Comparison of ENCODE assay signal across 8 cellular contexts in genomic region chr4:28686618-28687017, GRCh38.
DNase-seq lines count a peak whose midpoint lies in the region; ATAC-seq and TF ChIP-seq lines count a peak whose summit lies in the region.

No MANE protein-coding gene starts in this region.

- DNase-seq in AG10803 (ENCODE audit: low read depth) (peak; percentile 4), GM20000 (ENCODE audit: low spot score) (peak; percentile 6), Panc1 (ENCODE audit: low read depth, low spot score) (peak; percentile 2), head of caudate nucleus (peak in 38 of 42 donors; percentile 5 to 76 (median 46)), type B pancreatic cell (ENCODE audit: extremely low spot score, unreplicated experiment) (peak; percentile 63), GOT3 (lab: John Stamatoyannopoulos, UW) (no peak)

- no peaks in the 10 kb centered on the region for H3K27me3 Mint-ChIP-seq in type B pancreatic cell

- H3K4me3 ChIP-seq in AG10803 (ENCODE audit: low read length) (no peak overlapping the region), Panc1 (ENCODE audit: low read depth in 2 of 2, low read length in 2 of 2) (no peak overlapping the region)

- no peak for ATAC-seq in Panc1
- ATAC-seq in HG02840 (IDR thresholded peaks at IDR 0.05; ENCODE audit: low FRiP score, unreplicated experiment) = no peak
- ATAC-seq in HG03565 (IDR thresholded peaks at IDR 0.05; ENCODE audit: unreplicated experiment) = no peak

- no peaks in the 10 kb centered on the region for H3K9me3 ChIP-seq in Panc1 (ENCODE audit: control insufficient read depth, insufficient read depth, low read depth, low read length)

- no peaks in the 10 kb centered on the region for H3K9me3 Mint-ChIP-seq in type B pancreatic cell

- no peak overlapping the region for H3K27ac ChIP-seq in Panc1 (ENCODE audit: low read length)

- no peak overlapping the region for H3K4me3 Mint-ChIP-seq in type B pancreatic cell

- CTCF ChIA-PET in Panc1 (lab: Charles Lee) = no interaction called here

- no TSS peak for BruUV-seq in Panc1 (replicated peaks; lab: Mats Ljungman, UMichigan)

- no peaks in the 10 kb centered on the region for H3K36me3 Mint-ChIP-seq in type B pancreatic cell

- H3K36me3 ChIP-seq in Panc1 (ENCODE audit: control insufficient read depth, insufficient read depth, low read length) = no peaks in the 10 kb centered on the region

- no peak overlapping the region for H3K27ac Mint-ChIP-seq in type B pancreatic cell

- H3K4me1 Mint-ChIP-seq in type B pancreatic cell (ENCODE audit: unreplicated experiment) = no peaks in the 10 kb centered on the region

- TF ChIP-seq CTCF in AG10803 (conservative IDR thresholded peaks at IDR 0.05; ENCODE audit: low read length) (peak; percentile 12; the same call in 1 of the 2 replicates), GM20000 (IDR thresholded peaks at IDR 0.05; ENCODE audit: extremely low read depth, missing control alignments) (no peak), Panc1 (IDR thresholded peaks at IDR 0.05) (peak; percentile 35), type B pancreatic cell (conservative IDR thresholded peaks at IDR 0.05) (peak; percentile 70)

- in situ Hi-C loops in Panc1 (cut with HindIII; ENCODE audit: low pct_unique_long_range_greater_than_20kb, low sequenced_read_pairs) = no loop called here

- H3K27me3 ChIP-seq in Panc1 (ENCODE audit: control insufficient read depth, insufficient read depth, low read length) = no peaks in the 10 kb centered on the region

- no peaks in the 10 kb centered on the region for H3K4me1 ChIP-seq in Panc1 (ENCODE audit: control insufficient read depth, insufficient read depth, low read length)

- POLR2A ChIA-PET in Panc1 (lab: Charles Lee) = interaction anchor here (1.2 kb wide), 1 partner anchor 31 kb away, joined by 3 read pairs; no protein-coding TSS in a partner anchor

- intact Hi-C loops in Panc1 (cut with micrococcal nuclease; ENCODE audit: unreplicated experiment) = no loop called here
- intact Hi-C loops in head of caudate nucleus (cut with DNase I) = no loop called here
